In genomic region chr9:97803167-97804058, GRCh38 we compare ENCODE assay signal across 8 cellular contexts. TPM values are rescaled to one million over a fixed set of nuclear protein-coding genes. Genes with fewer than 3 reads are reported as not detected.
DNase-seq lines count a peak whose midpoint lies in the region; ATAC-seq lines count a peak whose summit lies in the region.

No MANE protein-coding gene starts in this region.

- peaks cover 0 to 10% of the 10 kb centered on the region in 2 donors for H3K4me1 ChIP-seq in muscle layer of duodenum (ENCODE audit: control insufficient read depth in 1 of 2, insufficient read depth in 2 of 2, low read length in 2 of 2)

- peaks cover 6% of the 10 kb centered on the region for H3K27me3 ChIP-seq in muscle layer of duodenum (ENCODE audit: low read depth, low read length)

- H3K27ac ChIP-seq in muscle layer of duodenum (ENCODE audit: low read length), result no peak overlapping the region

- H3K9me3 ChIP-seq in muscle layer of duodenum (ENCODE audit: control insufficient read depth in 1 of 2, low read length in 2 of 2), result no peaks in the 10 kb centered on the region

- H3K4me3 ChIP-seq in muscle layer of duodenum (ENCODE audit: low read depth in 1 of 2, low read length in 2 of 2), result peak overlapping the region; percentile 50 to 65

- ATAC-seq in GM19324 (IDR thresholded peaks at IDR 0.05; ENCODE audit: low FRiP score, unreplicated experiment) (peak; percentile 94), HG03460 (IDR thresholded peaks at IDR 0.05; ENCODE audit: unreplicated experiment) (peak; percentile 85), esophagus mucosa (peak; percentile 94)

- DNase-seq in AML-193 (lab: John Stamatoyannopoulos, UW), result peak; percentile 13 to 24
- peak; percentile 33 for DNase-seq in NOMO-1 treated with DMSO at 0.1 percent for 48 hours (lab: John Stamatoyannopoulos, UW; ENCODE audit: unreplicated experiment)
- DNase-seq in activated T-cell treated with anti-CD3 and anti-CD28 coated beads for 24 hours (ENCODE audit: low read depth), result peak; percentile 52
- DNase-seq in stimulated activated CD8-positive, alpha-beta memory T cell treated with anti-CD3 and anti-CD28 coated beads, Interleukin-4, amount 100 ng/mL, for 48 hours, result peak; percentile 79

- H3K36me3 ChIP-seq in muscle layer of duodenum (ENCODE audit: control insufficient read depth in 1 of 2, insufficient read depth in 2 of 2, low read length in 2 of 2), result no peaks in the 10 kb centered on the region

RNA-seq across cellular contexts. Expression of gene FOXE1, which starts 49.6 kb away (rescaled TPM):
- 7.6 TPM for total RNA-seq in esophagus mucosa

Comparison
In these comparisons a context has a peak if more than half of its experiments do, and no peak if none do; other contexts are left out.
1. DNase-seq: peak in every context shown above with its lines; median percentile 79 in stimulated activated CD8-positive, alpha-beta memory T cell treated with anti-CD3 and anti-CD28 coated beads, Interleukin-4, amount 100 ng/mL, for 48 hours; 52 in activated T-cell treated with anti-CD3 and anti-CD28 coated beads for 24 hours; 33 in NOMO-1 treated with DMSO at 0.1 percent for 48 hours; 18 in AML-193.